ENCODE assay signal across 16 cellular contexts in the genomic region with DNA sequence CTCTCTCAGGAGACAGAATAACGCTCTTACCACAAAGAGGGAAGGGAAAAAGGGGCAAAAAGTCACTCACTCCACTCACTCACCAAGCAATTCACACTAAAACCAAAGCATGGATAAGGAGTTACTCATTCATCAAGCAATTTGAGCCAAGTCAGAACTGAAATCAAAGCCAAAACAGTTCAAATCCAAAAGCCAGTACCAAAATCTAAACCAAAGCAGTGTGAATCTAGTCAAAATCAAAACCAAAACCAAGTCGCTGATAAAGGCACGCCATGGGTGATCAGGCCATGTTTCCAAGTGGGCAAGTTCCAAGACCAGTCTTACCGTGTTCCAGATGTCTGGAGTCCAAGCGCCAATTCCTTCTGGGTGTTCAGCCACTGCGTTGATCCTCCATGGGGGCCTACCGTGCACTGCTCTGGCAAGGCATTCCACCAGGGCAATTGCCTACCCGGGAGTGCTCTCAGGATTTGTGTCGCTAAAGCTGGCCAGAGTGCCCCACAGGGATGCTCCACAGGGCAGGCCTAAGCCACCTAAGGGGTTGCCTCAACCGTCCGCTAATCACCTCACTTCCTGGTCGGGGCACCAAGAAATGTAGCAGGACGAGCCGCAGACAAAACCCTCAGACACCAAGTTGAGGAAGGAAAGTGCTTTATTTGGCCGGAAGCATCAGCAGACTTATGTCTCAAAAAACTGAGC.
DNase-seq lines count a peak whose midpoint lies in the region; ATAC-seq, FAIRE-seq and TF ChIP-seq lines count a peak whose summit lies in the region.
"Had no signal": no experiment of that assay in that cellular context is flagged by ENCODE, and none has a peak within 500 bp of the region (broad histone marks: within the 10 kb centered on the region; RNA-seq: fewer than 3 reads in every experiment).

No MANE protein-coding gene starts in this region.

- POLR2A ChIA-PET in GM12878 (lab: Charles Lee), result no interaction called here

- H2AFZ ChIP-seq in GM23338 (peak overlapping the region; percentile 7), GM12878 (ENCODE audit: control insufficient read depth, low read depth, low read length) (peak overlapping the region; percentile 11)

- no peaks in the 10 kb centered on the region for H3F3A ChIP-seq in GM23338 (replicated peaks; ENCODE audit: low read depth)

- 50% methylated on average over 15 of the region's 15 CpGs for WGBS in GM12878 (ENCODE audit: insufficient coverage, insufficient replicate concordance, low lambda C conversion rate, missing lambda C conversion rate)
- 94 to 100% methylated on average over 4 to 7 of the region's 15 CpGs for WGBS in gastroesophageal sphincter (ENCODE audit: low coverage in 1 of 2), 2 donors

- no peak overlapping the region for H3K27ac Mint-ChIP-seq in GM23338

- RAD21 ChIA-PET in GM12878 (lab: Charles Lee; ENCODE audit: unreplicated experiment), result interaction anchor here (0.6 kb wide), 1 partner anchor 19 kb away, joined by 3 read pairs; no protein-coding TSS in a partner anchor

- no peak overlapping the region for H3K4me2 ChIP-seq in GM23338
- no peak overlapping the region for H3K4me2 ChIP-seq in GM12878 (ENCODE audit: control insufficient read depth, insufficient read depth)
- H3K4me2 ChIP-seq: BLaER1 had no signal

- no peak for TF ChIP-seq RAD21 in GM12878 (IDR thresholded peaks at IDR 0.05; ENCODE audit: insufficient read depth, low read depth, low read length)

- peaks cover 6% of the 10 kb centered on the region; the same call in 1 of the 2 replicates for H3K36me3 ChIP-seq in GM23338 (ENCODE audit: insufficient read depth)
- H3K36me3 ChIP-seq in GM12878 (ENCODE audit: control insufficient read depth in 2 of 2, insufficient read depth in 2 of 2, low read length in 1 of 2), result no peaks in the 10 kb centered on the region
- no peaks in the 10 kb centered on the region for H3K36me3 ChIP-seq in gastroesophageal sphincter
- H3K36me3 ChIP-seq: BLaER1, HAP-1 had no signal

- H3K36me3 Mint-ChIP-seq in GM23338 (ENCODE audit: low read depth), result peaks cover 7% of the 10 kb centered on the region; the same call in 2 of the 3 replicates

- H3K27me3 Mint-ChIP-seq in GM23338 (ENCODE audit: insufficient read depth, low read depth, poor library complexity), result peaks cover 3% of the 10 kb centered on the region

- no peak for FAIRE-seq in GM12878 (lab: Jason Lieb, UNC)

- ATAC-seq in GM23338 (no peak), GM12878 (no peak), gastroesophageal sphincter (no peak), sciatic nerve (peak; percentile 28), HG03442 (IDR thresholded peaks at IDR 0.05; ENCODE audit: unreplicated experiment) (no peak)

- H3K4me1 Mint-ChIP-seq in GM23338, result peaks cover 19% of the 10 kb centered on the region

- H3K9ac ChIP-seq in GM12878 (ENCODE audit: control insufficient read depth, insufficient read depth, low read length), result no peak overlapping the region
- H3K9ac ChIP-seq: BLaER1 had no signal

- no peaks in the 10 kb centered on the region for H3K79me2 ChIP-seq in GM23338 (replicated peaks; ENCODE audit: insufficient read depth)
- H3K79me2 ChIP-seq in GM12878 (ENCODE audit: control insufficient read depth, insufficient read depth, low read length), result no peaks in the 10 kb centered on the region

- H3K27me3 ChIP-seq in GM23338 (ENCODE audit: insufficient read depth) (no peaks in the 10 kb centered on the region), GM12878 (replicated peaks in 1 of 2; ENCODE audit: control insufficient read depth in 2 of 2, insufficient read depth in 2 of 2, low read length in 1 of 2) (no peaks in the 10 kb centered on the region), gastroesophageal sphincter (no peaks in the 10 kb centered on the region)
- H3K27me3 ChIP-seq: BLaER1 had no signal

- H3K4me1 ChIP-seq in GM23338 (ENCODE audit: insufficient read depth) (0 out of 2 replicates have a peak, but pooled peaks cover 13% of the 10 kb centered on the region), GM12878 (ENCODE audit: control insufficient read depth, insufficient read depth, low read length) (no peaks in the 10 kb centered on the region), gastroesophageal sphincter (peaks cover 0 to 38% (median 6%) of the 10 kb centered on the region in 3 donors)
- H3K4me1 ChIP-seq: BLaER1 had no signal

- no peak for TF ChIP-seq POLR2A in GM12878 (IDR thresholded peaks at IDR 0.05; ENCODE audit: low read depth, low read length)
- no peak for TF ChIP-seq POLR2A in gastroesophageal sphincter (IDR thresholded peaks at IDR 0.05)

- SMC1A ChIA-PET in GM12878 (lab: Charles Lee; ENCODE audit: uncharacterized antibody, unreplicated experiment), result interaction anchor here (1.5 kb wide), 1 partner anchor 9 kb away, joined by 4 read pairs; no protein-coding TSS in a partner anchor

- no peaks in the 10 kb centered on the region for H3K9me2 ChIP-seq in GM23338 (ENCODE audit: insufficient read depth)

- no peak overlapping the region for H3K4me3 Mint-ChIP-seq in GM23338

- in situ Hi-C loops in GM12878 (cut with MboI), result no loop called here

- H3K27ac ChIP-seq in GM23338 (ENCODE audit: low read depth), result no peak overlapping the region
- H3K27ac ChIP-seq in GM12878 (ENCODE audit: control insufficient read depth, insufficient read depth), result no peak overlapping the region
- H3K27ac ChIP-seq in gastroesophageal sphincter, result peak overlapping the region in 3 of 4 donors; percentile 68 to 74 (median 69)
- H3K27ac ChIP-seq: BLaER1 had no signal

- TF ChIP-seq EP300 in GM12878 (IDR thresholded peaks at IDR 0.05; ENCODE audit: borderline replicate concordance in 1 of 2, control insufficient read depth in 1 of 2, low read depth in 2 of 2, low read length in 2 of 2) (no peak), gastroesophageal sphincter (IDR thresholded peaks at IDR 0.05) (no peak)

- H3K9me3 Mint-ChIP-seq in GM23338, result peaks cover 22% of the 10 kb centered on the region

- DNase-seq in GM23338 (ENCODE audit: low spot score), result no peak
- no peak for DNase-seq in GM12878 (ENCODE audit: low read depth, low spot score)
- DNase-seq in sciatic nerve (ENCODE audit: low spot score), result no peak
- DNase-seq in NCI-H1930 (lab: John Stamatoyannopoulos, UW), result no peak
- DNase-seq in EL, result no peak
- DNase-seq: DMS153, IMR-90, MV-4-11, NCI-H1436 treated with DMSO at 0.1 percent for 48 hours, NCI-H2081 treated with DMSO at 0.1 percent for 48 hours, NCI-H345, NCI-H69 had no signal

- H3K4me3 ChIP-seq in GM23338 (no peak overlapping the region), GM12878 (no peak overlapping the region), gastroesophageal sphincter (no peak overlapping the region)
- H3K4me3 ChIP-seq: BLaER1, HAP-1 had no signal

- CTCF ChIA-PET in GM12878 (lab: Yijun Ruan, JAX), result interaction anchor here (1.1 kb wide), 1 partner anchor 22 kb away, joined by 7 read pairs; no protein-coding TSS in a partner anchor

- intact Hi-C loops in GM12878 (cut with micrococcal nuclease; ENCODE audit: unreplicated experiment) (no loop called here), sciatic nerve (cut with DNase I) (no loop called here)

- H3K9me3 ChIP-seq in GM12878 (replicated peaks; ENCODE audit: control insufficient read depth, insufficient read depth, low read length), result no peaks in the 10 kb centered on the region; the same call in 2 of the 3 replicates
- peaks cover 0 to 11% (median 0%) of the 10 kb centered on the region in 3 donors for H3K9me3 ChIP-seq in gastroesophageal sphincter

- TF ChIP-seq CTCF in GM23338 (conservative IDR thresholded peaks at IDR 0.05; ENCODE audit: low read depth in 2 of 2) (no peak), GM12878 (IDR thresholded peaks at IDR 0.05 in 2 of 3, conservative IDR thresholded peaks at IDR 0.05 in 1 of 3; ENCODE audit: control insufficient read depth in 2 of 3, extremely low read depth in 1 of 3, insufficient read depth in 1 of 3, low read depth in 3 of 3, low read length in 3 of 3) (no peak), gastroesophageal sphincter (IDR thresholded peaks at IDR 0.05) (no peak)

- H4K20me1 ChIP-seq in GM23338 (replicated peaks; ENCODE audit: insufficient read depth), result no peaks in the 10 kb centered on the region
- H4K20me1 ChIP-seq in GM12878 (ENCODE audit: control insufficient read depth, insufficient read depth), result no peaks in the 10 kb centered on the region
- H4K20me1 ChIP-seq: BLaER1 had no signal

- BruUV-seq in GM12878 (replicated peaks; lab: Mats Ljungman, UMichigan), result no TSS peak

TF ChIP-seq in GM23338, 12 proteins besides CTCF, POLR2A, EP300 and RAD21 (continues in another document):
- TF ChIP-seq ZNF331 (CRISPR knock-in tag; IDR thresholded peaks at IDR 0.05; ENCODE audit: low read depth) (no peak), ZNF114 (CRISPR knock-in tag; IDR thresholded peaks at IDR 0.05) (no peak), EZH2 (IDR thresholded peaks at IDR 0.05; ENCODE audit: low read depth, unreplicated experiment) (no peak), EZH2phosphoT487 (IDR thresholded peaks at IDR 0.05; ENCODE audit: unreplicated experiment) (no peak)
- TF ChIP-seq, protein P1, sequence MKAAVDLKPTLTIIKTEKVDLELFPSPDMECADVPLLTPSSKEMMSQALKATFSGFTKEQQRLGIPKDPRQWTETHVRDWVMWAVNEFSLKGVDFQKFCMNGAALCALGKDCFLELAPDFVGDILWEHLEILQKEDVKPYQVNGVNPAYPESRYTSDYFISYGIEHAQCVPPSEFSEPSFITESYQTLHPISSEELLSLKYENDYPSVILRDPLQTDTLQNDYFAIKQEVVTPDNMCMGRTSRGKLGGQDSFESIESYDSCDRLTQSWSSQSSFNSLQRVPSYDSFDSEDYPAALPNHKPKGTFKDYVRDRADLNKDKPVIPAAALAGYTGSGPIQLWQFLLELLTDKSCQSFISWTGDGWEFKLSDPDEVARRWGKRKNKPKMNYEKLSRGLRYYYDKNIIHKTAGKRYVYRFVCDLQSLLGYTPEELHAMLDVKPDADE (IDR thresholded peaks at IDR 0.05), result no peak

TF ChIP-seq in GM12878, 131 proteins besides CTCF, POLR2A, EP300 and RAD21 (continues in another document):
- TF ChIP-seq CHD2 (IDR thresholded peaks at IDR 0.05; ENCODE audit: borderline replicate concordance, low read depth, low read length) (no peak), TAF1 (IDR thresholded peaks at IDR 0.05; ENCODE audit: borderline replicate concordance, low read depth, low read length) (no peak), JUND (IDR thresholded peaks at IDR 0.05; ENCODE audit: low read depth, low read length) (no peak), HDAC2 (IDR thresholded peaks at IDR 0.05) (no peak), TARDBP (IDR thresholded peaks at IDR 0.05; ENCODE audit: borderline replicate concordance) (no peak), ETV6 (conservative IDR thresholded peaks at IDR 0.05 in 1 of 2, IDR thresholded peaks at IDR 0.05 in 1 of 2; ENCODE audit: borderline replicate concordance in 1 of 2, low read depth in 1 of 2) (no peak), CBX5 (IDR thresholded peaks at IDR 0.05; ENCODE audit: low read depth) (no peak)

Comparison
In these comparisons a context has a peak if more than half of its experiments do, and no peak if none do; other contexts are left out.
1. H3K27ac ChIP-seq: peak in gastroesophageal sphincter (3 of 4); none in GM23338 (single experiment) and GM12878 (single experiment).